ENCODE assay signal across 10 cellular contexts in genomic region chr7:131497454-131497853, GRCh38.
"Had no signal": no experiment of that assay in that cellular context is flagged by ENCODE, and none has a peak within 500 bp of the region (broad histone marks: within the 10 kb centered on the region; RNA-seq: fewer than 3 reads in every experiment).

No MANE protein-coding gene starts in this region.

- H3K27me3 ChIP-seq: neural progenitor cell, ovary, tibial nerve had no signal

- H3K9ac ChIP-seq: neural progenitor cell had no signal

- DNase-seq: activated B cell treated with CpG ODN at 0.5 μM for 24 hours; activated CD4-positive, alpha-beta T cell treated with anti-CD3 and anti-CD28 coated beads, Interleukin-2, amount 10 ng/mL, durations not matched to agents 24 days and 14 days; activated CD8-positive, alpha-beta memory T cell treated with anti-CD3 and anti-CD28 coated beads for 24 hours; activated naive CD4-positive, alpha-beta T cell treated with Interleukin-2 at 50 U/mL for 16 hours; effector memory CD4-positive, alpha-beta T cell; small intestine had no signal

- H3K9me3 ChIP-seq: ovary, tibial nerve had no signal

- H3K36me3 ChIP-seq: neural progenitor cell, ovary had no signal

- H3K27ac ChIP-seq: epithelial cell of prostate, neural progenitor cell, ovary had no signal

- H3K4me3 ChIP-seq: neural progenitor cell, ovary, tibial nerve had no signal
